26 cellular contexts compared by ENCODE assay signal in genomic region chr1:196214866-196215265, GRCh38.
"Had no signal": no experiment of that assay in that cellular context is flagged by ENCODE, and none has a peak within 500 bp of the region (broad histone marks: within the 10 kb centered on the region; RNA-seq: fewer than 3 reads in every experiment).

No MANE protein-coding gene starts in this region.

- H3K36me3 Mint-ChIP-seq: activated naive CD8-positive, alpha-beta T cell treated with anti-CD3 and anti-CD28 coated beads, Interleukin-2, amount 10 ng/mL, durations not matched to agents 7 days and 5 days had no signal

- H3K27me3 Mint-ChIP-seq: activated naive CD8-positive, alpha-beta T cell treated with anti-CD3 and anti-CD28 coated beads, Interleukin-2, amount 10 ng/mL, durations not matched to agents 7 days and 5 days had no signal

- H3K4me3 Mint-ChIP-seq: activated CD8-positive, alpha-beta T cell treated with anti-CD3 and anti-CD28 coated beads, Interleukin-2, amount 10 ng/mL, durations not matched to agents 7 days and 5 days; activated naive CD8-positive, alpha-beta T cell treated with anti-CD3 and anti-CD28 coated beads, Interleukin-2, amount 10 ng/mL, durations not matched to agents 7 days and 5 days; T-helper 1 cell treated with Interleukin-12 subunit alpha and Interleukin-12 subunit beta and Interleukin-4 antibody, amounts not matched to agents 30 μg/mL and 1 μg/mL, for 36 hours had no signal

- H3K36me3 ChIP-seq: adrenal gland, breast epithelium, Peyer's patch, SJCRH30 had no signal

- H3K4me3 ChIP-seq: adrenal gland, breast epithelium, Peyer's patch, SJCRH30 had no signal

- H3K27ac Mint-ChIP-seq: activated CD8-positive, alpha-beta T cell treated with anti-CD3 and anti-CD28 coated beads, Interleukin-2, amount 10 ng/mL, durations not matched to agents 7 days and 5 days; activated naive CD8-positive, alpha-beta T cell treated with anti-CD3 and anti-CD28 coated beads, Interleukin-2, amount 10 ng/mL, durations not matched to agents 7 days and 5 days; T-helper 1 cell treated with Interleukin-12 subunit alpha and Interleukin-12 subunit beta and Interleukin-4 antibody, amounts not matched to agents 30 μg/mL and 1 μg/mL, for 36 hours had no signal

- DNase-seq: activated CD4-positive, alpha-beta T cell treated with anti-CD3 and anti-CD28 coated beads for 48 hours; activated CD4-positive, alpha-beta T cell treated with anti-CD3 and anti-CD28 coated beads, Interleukin-2, amount 50 U/mL, for 4 hours; activated CD4-positive, CD25-positive, alpha-beta regulatory T cell treated with anti-CD3 and anti-CD28 coated beads, Interleukin-2, amount 50 U/mL, for 72 hours; activated CD8-positive, alpha-beta memory T cell treated with anti-CD3 and anti-CD28 coated beads, Interleukin-2, amount 50 U/mL, for 48 hours; activated CD8-positive, alpha-beta T cell treated with anti-CD3 and anti-CD28 coated beads, Interleukin-2, amount 10 ng/mL, durations not matched to agents 7 days and 5 days; activated naive CD4-positive, alpha-beta T cell treated with anti-CD3 and anti-CD28 coated beads, Interleukin-2, amount 50 U/mL, for 16 hours; activated naive CD8-positive, alpha-beta T cell treated with anti-CD3 and anti-CD28 coated beads, Interleukin-2, amount 10 ng/mL, durations not matched to agents 7 days and 5 days; activated T-cell treated with anti-CD3 and anti-CD28 coated beads, Interleukin-2, amount 50 U/mL, for 1 hour; adrenal gland; anterior cingulate cortex; central memory CD4-positive, alpha-beta T cell; Karpas-422; MM.1S; NCI-H1105 treated with DMSO at 0.1 percent for 48 hours; NCI-H1436 treated with DMSO at 0.1 percent for 48 hours; NCI-H187; NCI-H2081; NCI-H446; NCI-H524; Peyer's patch; Right ventricle myocardium superior; SJCRH30 had no signal

- H3K27ac ChIP-seq: adrenal gland, breast epithelium, Peyer's patch, RWPE1, SJCRH30 had no signal

- H3K9me3 ChIP-seq: adrenal gland, breast epithelium, Peyer's patch, SJCRH30 had no signal

- H3K4me1 ChIP-seq: adrenal gland, breast epithelium, Peyer's patch, SJCRH30 had no signal

- ATAC-seq: activated CD8-positive, alpha-beta T cell treated with anti-CD3 and anti-CD28 coated beads, Interleukin-2, amount 10 ng/mL, durations not matched to agents 7 days and 5 days; SK-N-SH treated with all-trans-retinoic acid at 6 μM for 48 hours had no signal

- H3K27me3 ChIP-seq: adrenal gland, breast epithelium, Peyer's patch, SJCRH30 had no signal

- H3K4me1 Mint-ChIP-seq: activated naive CD8-positive, alpha-beta T cell treated with anti-CD3 and anti-CD28 coated beads, Interleukin-2, amount 10 ng/mL, durations not matched to agents 7 days and 5 days had no signal

- H3K9me3 Mint-ChIP-seq: activated naive CD8-positive, alpha-beta T cell treated with anti-CD3 and anti-CD28 coated beads, Interleukin-2, amount 10 ng/mL, durations not matched to agents 7 days and 5 days; T-helper 1 cell treated with Interleukin-12 subunit alpha and Interleukin-12 subunit beta and Interleukin-4 antibody, amounts not matched to agents 30 μg/mL and 1 μg/mL, for 36 hours had no signal
